Comparison of ENCODE assay signal across 19 cellular contexts in the genomic region with DNA sequence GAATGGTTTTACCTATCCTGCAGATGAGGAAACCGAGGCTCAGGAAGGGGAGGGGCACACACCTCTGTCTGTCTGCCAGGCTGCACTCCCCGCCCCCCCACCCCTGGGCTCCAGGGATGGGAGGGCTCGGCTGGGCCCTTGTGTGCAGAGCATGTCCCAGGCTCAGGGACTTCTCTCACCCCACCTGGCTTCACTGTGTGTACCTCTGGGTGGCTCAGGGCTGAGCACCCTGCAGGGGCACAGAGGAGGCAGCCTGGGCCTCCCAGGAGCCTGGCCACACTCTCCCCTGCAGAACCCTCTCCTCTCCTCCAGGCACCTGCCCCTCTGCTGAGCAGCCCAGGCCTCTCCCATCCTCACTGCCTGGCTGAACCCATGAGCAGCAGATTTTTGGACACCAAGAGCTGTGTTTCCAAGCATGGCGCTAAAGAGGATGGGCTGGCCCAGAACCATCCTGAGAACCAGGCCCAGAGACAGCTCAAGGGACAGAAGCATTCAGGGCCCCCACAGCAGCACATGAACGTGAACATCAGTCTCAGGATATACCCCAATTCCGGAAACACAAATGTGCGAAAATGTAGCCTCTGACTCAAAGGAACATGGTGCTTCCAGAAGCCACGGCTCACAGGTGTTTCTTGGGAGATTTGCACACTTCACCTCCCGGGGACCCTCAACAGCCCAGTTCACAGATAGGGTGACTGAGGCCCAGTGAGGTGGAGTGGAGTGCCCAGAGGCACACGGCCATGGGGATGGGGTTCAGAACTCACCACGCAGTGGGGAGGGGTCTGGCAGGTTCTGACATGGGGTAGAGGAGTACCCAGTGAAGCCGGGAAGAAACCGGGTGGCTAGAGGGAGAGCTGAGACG. TPM values are rescaled to one million over a fixed set of nuclear protein-coding genes. Genes with fewer than 3 reads are reported as not detected.
DNase-seq lines count a peak whose midpoint lies in the region; ATAC-seq, FAIRE-seq and TF ChIP-seq lines count a peak whose summit lies in the region.
"Had no signal": no experiment of that assay in that cellular context is flagged by ENCODE, and none has a peak within 500 bp of the region (broad histone marks: within the 10 kb centered on the region; RNA-seq: fewer than 3 reads in every experiment).

No MANE protein-coding gene starts in this region.

- H3K4me1 Mint-ChIP-seq in stimulated activated effector memory CD8-positive, alpha-beta T cell treated with anti-CD3 and anti-CD28 coated beads, Interleukin-12 subunit alpha, Interleukin-12 subunit beta, amount 100 ng/mL, for 72 hours: no peaks in the 10 kb centered on the region
- H3K4me1 Mint-ChIP-seq in endodermal cell: peaks cover 22% of the 10 kb centered on the region

- peak overlapping the region; percentile 65 for H3K27ac Mint-ChIP-seq in stimulated activated effector memory CD8-positive, alpha-beta T cell treated with anti-CD3 and anti-CD28 coated beads, Interleukin-12 subunit alpha, Interleukin-12 subunit beta, amount 100 ng/mL, for 72 hours
- no peak overlapping the region for H3K27ac Mint-ChIP-seq in endodermal cell
- H3K27ac Mint-ChIP-seq: CD8-positive, alpha-beta T cell had no signal

- peaks cover 39% of the 10 kb centered on the region for H3K27me3 ChIP-seq in OCI-LY3 (ENCODE audit: low read depth, low read length)
- H3K27me3 ChIP-seq in endodermal cell (ENCODE audit: control insufficient read depth, insufficient read depth, low read length, poor library complexity, severe bottlenecking): no peaks in the 10 kb centered on the region

- H3K27me3 Mint-ChIP-seq in endodermal cell (ENCODE audit: insufficient read depth): peaks cover 1% of the 10 kb centered on the region

- no peak overlapping the region for H3K9ac ChIP-seq in OCI-LY3 (ENCODE audit: low read length)
- H3K9ac ChIP-seq in endodermal cell (ENCODE audit: extremely low read depth, low read length, poor library complexity, severe bottlenecking): no peak overlapping the region
- H3K9ac ChIP-seq: KMS-11 had no signal

- H3K9me3 Mint-ChIP-seq in stimulated activated effector memory CD8-positive, alpha-beta T cell treated with anti-CD3 and anti-CD28 coated beads, Interleukin-12 subunit alpha, Interleukin-12 subunit beta, amount 100 ng/mL, for 72 hours: no peaks in the 10 kb centered on the region
- no peaks in the 10 kb centered on the region for H3K9me3 Mint-ChIP-seq in endodermal cell
- H3K9me3 Mint-ChIP-seq: CD8-positive, alpha-beta T cell had no signal

- H3K4me3 Mint-ChIP-seq in stimulated activated effector memory CD8-positive, alpha-beta T cell treated with anti-CD3 and anti-CD28 coated beads, Interleukin-12 subunit alpha, Interleukin-12 subunit beta, amount 100 ng/mL, for 72 hours: no peak overlapping the region
- H3K4me3 Mint-ChIP-seq in endodermal cell: no peak overlapping the region
- H3K4me3 Mint-ChIP-seq: CD8-positive, alpha-beta T cell had no signal

- no peak overlapping the region for H2AFZ ChIP-seq in OCI-LY3 (ENCODE audit: low read depth, low read length)

- H3K36me3 Mint-ChIP-seq in stimulated activated effector memory CD8-positive, alpha-beta T cell treated with anti-CD3 and anti-CD28 coated beads, Interleukin-12 subunit alpha, Interleukin-12 subunit beta, amount 100 ng/mL, for 72 hours: no peaks in the 10 kb centered on the region
- peaks cover 11% of the 10 kb centered on the region for H3K36me3 Mint-ChIP-seq in endodermal cell (ENCODE audit: low read depth)
- H3K36me3 Mint-ChIP-seq: CD8-positive, alpha-beta T cell had no signal

- DNase-seq in GM12891 (ENCODE audit: insufficient read length, low spot score) (peak; percentile 25), iPS-NIHi11 (ENCODE audit: low spot score) (peak; percentile 4), COR-L47 (lab: John Stamatoyannopoulos, UW) (no peak), endodermal cell (no peak), cortex of kidney (lab: John Stamatoyannopoulos, UW) (no peak), iPS-NIHi7 (ENCODE audit: extremely low spot score) (no peak)
- DNase-seq in stimulated activated effector memory CD8-positive, alpha-beta T cell treated with anti-CD3 and anti-CD28 coated beads, Interleukin-12 subunit alpha, Interleukin-12 subunit beta, amount 100 ng/mL, for 72 hours (ENCODE audit: low spot score in 2 of 2): no peak
- DNase-seq: ACHN; CD8-positive, alpha-beta T cell; DMS 273 treated with DMSO at 0.1 percent for 48 hours; MM.1S; NCI-H1105; NCI-H1694 treated with DMSO at 0.1 percent for 48 hours; NCI-H345; NCI-H526 treated with DMSO at 0.1 percent for 48 hours had no signal

- 81 to 85% methylated on average over 8 to 14 of the region's 14 CpGs for WGBS in endodermal cell (ENCODE audit: insufficient coverage in 1 of 2, insufficient read length in 1 of 2), 2 experiments

- H3K9me3 ChIP-seq in OCI-LY3 (ENCODE audit: insufficient read depth, low read length) (no peaks in the 10 kb centered on the region), endodermal cell (ENCODE audit: control insufficient read depth, low read length) (no peaks in the 10 kb centered on the region)

- FAIRE-seq in GM12891 (lab: Jason Lieb, UNC): no peak

- no peak for TF ChIP-seq CTCF in OCI-LY3 (IDR thresholded peaks at IDR 0.05; ENCODE audit: low read depth, low read length)
- TF ChIP-seq CTCF in endodermal cell (conservative IDR thresholded peaks at IDR 0.05): no peak

- no peaks in the 10 kb centered on the region for H3K36me3 ChIP-seq in OCI-LY3 (replicated peaks; ENCODE audit: low read depth, low read length)
- H3K36me3 ChIP-seq in endodermal cell (ENCODE audit: control insufficient read depth, insufficient read depth, low read length): no peaks in the 10 kb centered on the region

- H3K4me1 ChIP-seq in OCI-LY3 (ENCODE audit: low read length) (peaks cover 9% of the 10 kb centered on the region; the same call in 1 of the 2 replicates), endodermal cell (ENCODE audit: control insufficient read depth, insufficient read depth, low read length) (peaks cover 14% of the 10 kb centered on the region)

- TF ChIP-seq POLR2A in GM12891 (IDR thresholded peaks at IDR 0.05; ENCODE audit: low read depth, low read length): no peak

- ATAC-seq in stimulated activated effector memory CD8-positive, alpha-beta T cell treated with anti-CD3 and anti-CD28 coated beads, Interleukin-12 subunit alpha, Interleukin-12 subunit beta, amount 100 ng/mL, for 72 hours: peak; percentile 19
- ATAC-seq: CD8-positive, alpha-beta T cell; Right ventricle myocardium inferior had no signal

- H3K4me2 ChIP-seq in OCI-LY3 (ENCODE audit: low read length): peak overlapping the region; percentile 7; the same call in 1 of the 2 replicates
- H3K4me2 ChIP-seq: KMS-11 had no signal

- no peak overlapping the region for H3K4me3 ChIP-seq in OCI-LY3 (ENCODE audit: low read length)
- no peak overlapping the region for H3K4me3 ChIP-seq in endodermal cell (ENCODE audit: low read length)
- H3K4me3 ChIP-seq: SK-N-MC had no signal

- H4K20me1 ChIP-seq in OCI-LY3 (ENCODE audit: insufficient read depth, low read length): no peaks in the 10 kb centered on the region

- no peaks in the 10 kb centered on the region for H3K79me2 ChIP-seq in OCI-LY3 (ENCODE audit: low read length)

- H3K27ac ChIP-seq in OCI-LY3 (ENCODE audit: low read length) (no peak overlapping the region), endodermal cell (ENCODE audit: low read depth, low read length) (no peak overlapping the region)
- H3K27ac ChIP-seq: KMS-11, SK-N-MC had no signal

TF ChIP-seq in GM12891, 5 proteins besides CTCF, POLR2A, EP300 and RAD21:
- no peak for TF ChIP-seq PAX5 (IDR thresholded peaks at IDR 0.05; ENCODE audit: insufficient read depth, low read length, severe bottlenecking)
- TF ChIP-seq POU2F2 (IDR thresholded peaks at IDR 0.05; ENCODE audit: low read depth, low read length): no peak
- no peak for TF ChIP-seq SPI1 (IDR thresholded peaks at IDR 0.05; ENCODE audit: low read depth, low read length)
- TF ChIP-seq TAF1 (IDR thresholded peaks at IDR 0.05; ENCODE audit: low read depth, low read length): no peak
- no peak for TF ChIP-seq POLR2AphosphoS5 (IDR thresholded peaks at IDR 0.05; ENCODE audit: low read depth, low read length)

RNA-seq across cellular contexts. Expression of gene EMID1, which starts 10.5 kb away (rescaled TPM):
- polyA plus RNA-seq in GM12891 (2012; ENCODE audit: low read depth, missing spikeins): 16.4 TPM
- 10 to 100 TPM; 19.8 to 41.8 TPM for total RNA-seq in endodermal cell
- 29.6 TPM for polyA plus RNA-seq in endodermal cell (2013, experiment 1 of 2)
- 23.9 TPM for polyA plus RNA-seq in endodermal cell (2013, experiment 2 of 2)
- total RNA-seq: CD8-positive, alpha-beta T cell had no signal

RNA-seq across cellular contexts. Expression of gene RHBDD3, which starts 51.5 kb away (rescaled TPM):
- polyA plus RNA-seq in GM12891 (2012; ENCODE audit: low read depth, missing spikeins): 11.0 TPM
- 10 to 100 TPM; 65.0 to 75.2 TPM for total RNA-seq in endodermal cell
- 45.2 TPM for polyA plus RNA-seq in endodermal cell (2013, experiment 1 of 2)
- polyA plus RNA-seq in endodermal cell (2013, experiment 2 of 2): 37.1 TPM

RNA-seq across cellular contexts. Expression of gene EWSR1, which starts 51.8 kb away (rescaled TPM):
- polyA plus RNA-seq in GM12891 (2012; ENCODE audit: low read depth, missing spikeins): 173 TPM
- total RNA-seq in endodermal cell: 100 to 1,000 TPM; 295 to 352 TPM
- polyA plus RNA-seq in endodermal cell (2013, experiment 1 of 2): 394 TPM
- 355 TPM for polyA plus RNA-seq in endodermal cell (2013, experiment 2 of 2)

Comparison
In these comparisons a context has a peak if more than half of its experiments do, and no peak if none do; other contexts are left out.
1. DNase-seq: peak in GM12891 (single experiment) and iPS-NIHi11 (single experiment); none in stimulated activated effector memory CD8-positive, alpha-beta T cell treated with anti-CD3 and anti-CD28 coated beads, Interleukin-12 subunit alpha, Interleukin-12 subunit beta, amount 100 ng/mL, for 72 hours (0 of 2), COR-L47 (single experiment), endodermal cell (single experiment), cortex of kidney (single experiment) and iPS-NIHi7 (single experiment).